ENCODE assay signal across 28 cellular contexts in the genomic region with DNA sequence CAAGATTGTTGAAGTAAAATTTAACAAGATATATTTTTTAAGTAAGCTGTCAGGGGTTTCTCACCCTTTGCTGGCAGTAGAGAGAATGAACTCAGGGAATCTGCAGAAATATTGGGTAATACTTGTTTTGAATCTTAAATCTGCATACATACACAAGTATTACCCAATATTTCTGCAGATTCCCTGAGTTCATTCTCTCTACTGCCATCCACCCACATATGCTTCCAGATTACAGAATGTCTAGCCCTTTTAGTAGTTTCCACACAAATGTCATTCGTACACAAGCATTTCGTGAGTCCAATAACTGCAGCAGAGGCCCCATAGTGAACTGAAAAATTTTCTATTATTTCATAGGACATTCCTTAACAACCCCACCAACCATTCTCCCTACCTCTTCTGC.
DNase-seq lines count a peak whose midpoint lies in the region; ATAC-seq, FAIRE-seq and TF ChIP-seq lines count a peak whose summit lies in the region.
"Had no signal": no experiment of that assay in that cellular context is flagged by ENCODE, and none has a peak within 500 bp of the region (broad histone marks: within the 10 kb centered on the region; RNA-seq: fewer than 3 reads in every experiment).

No MANE protein-coding gene starts in this region.

- H3K27me3 Mint-ChIP-seq in MCF 10A (ENCODE audit: insufficient read depth, unreplicated experiment): no peaks in the 10 kb centered on the region
- H3K27me3 Mint-ChIP-seq: CD4-positive, CD25-positive, alpha-beta regulatory T cell had no signal

- BruUV-seq in MCF 10A (replicated peaks; lab: Mats Ljungman, UMichigan) (no TSS peak), mammary epithelial cell (replicated peaks; lab: Mats Ljungman, UMichigan) (no TSS peak)

- peaks cover 7% of the 10 kb centered on the region for H3K4me1 Mint-ChIP-seq in MCF 10A (ENCODE audit: insufficient read depth, unreplicated experiment)
- H3K4me1 Mint-ChIP-seq: CD4-positive, CD25-positive, alpha-beta regulatory T cell had no signal

- peaks cover 12% of the 10 kb centered on the region for H3K9me3 Mint-ChIP-seq in MCF 10A (ENCODE audit: unreplicated experiment)

- no peak overlapping the region for H3K4me2 ChIP-seq in mammary epithelial cell (ENCODE audit: insufficient read depth, low read depth, low read length)

- H3K36me3 ChIP-seq in mammary epithelial cell (ENCODE audit: insufficient read depth, low read length): no peaks in the 10 kb centered on the region
- no peaks in the 10 kb centered on the region for H3K36me3 ChIP-seq in upper lobe of right lung
- H3K36me3 ChIP-seq in small intestine (ENCODE audit: control insufficient read depth in 2 of 2, insufficient read depth in 2 of 2, low read length in 2 of 2): no peaks in the 10 kb centered on the region

- peak; percentile 88 for ATAC-seq in omental fat pad (ENCODE audit: low FRiP score)
- ATAC-seq in upper lobe of right lung: peak; percentile 55
- ATAC-seq in HG03095 (IDR thresholded peaks at IDR 0.05; ENCODE audit: unreplicated experiment): no peak
- ATAC-seq in GM18907 (IDR thresholded peaks at IDR 0.05; ENCODE audit: unreplicated experiment): no peak

- dilution Hi-C loops in mammary epithelial cell (cut with HindIII; ENCODE audit: low sequenced_read_pairs): no loop called here

- H3K79me2 ChIP-seq in mammary epithelial cell (ENCODE audit: insufficient read depth, low read length): no peaks in the 10 kb centered on the region

- H3K27me3 ChIP-seq in mammary epithelial cell (ENCODE audit: insufficient read depth, low read length): no peaks in the 10 kb centered on the region
- H3K27me3 ChIP-seq in upper lobe of right lung: no peaks in the 10 kb centered on the region
- H3K27me3 ChIP-seq in small intestine (ENCODE audit: control insufficient read depth in 2 of 2, insufficient read depth in 2 of 2, low read length in 2 of 2): no peaks in the 10 kb centered on the region

- H3K27ac ChIP-seq in mammary epithelial cell (ENCODE audit: insufficient read depth, low read depth, low read length): no peak overlapping the region
- no peak overlapping the region for H3K27ac ChIP-seq in upper lobe of right lung
- H3K27ac ChIP-seq in small intestine (ENCODE audit: low read depth in 1 of 2, low read length in 1 of 2): no peak overlapping the region
- H3K27ac ChIP-seq: 22Rv1, SK-N-MC had no signal

- H3K4me3 ChIP-seq in mammary epithelial cell (replicated peaks in 1 of 3; ENCODE audit: insufficient read depth in 1 of 3, low read depth in 2 of 3, low read length in 3 of 3) (no peak overlapping the region), epithelial cell of esophagus (ENCODE audit: low read length) (no peak overlapping the region), upper lobe of right lung (no peak overlapping the region), small intestine (ENCODE audit: low read depth in 1 of 2, low read length in 2 of 2) (no peak overlapping the region)
- H3K4me3 ChIP-seq: SK-N-MC had no signal

- POLR2A ChIA-PET in MCF 10A (lab: Yijun Ruan, JAX): no interaction called here

- 73% methylated on average over 2 of the region's 2 CpGs for WGBS in mammary epithelial cell (ENCODE audit: low coverage, missing lambda C conversion rate)
- 86 to 98% (median 88%) methylated on average over 2 of the region's 2 CpGs for WGBS in small intestine, 3 donors

- H3K9me3 ChIP-seq in mammary epithelial cell (replicated peaks; ENCODE audit: insufficient read depth, low read length) (no peaks in the 10 kb centered on the region), upper lobe of right lung (no peaks in the 10 kb centered on the region), small intestine (ENCODE audit: control insufficient read depth, low read depth) (no peaks in the 10 kb centered on the region)

- H2AFZ ChIP-seq in mammary epithelial cell (ENCODE audit: low read depth, low read length): no peak overlapping the region

- peaks cover 7% of the 10 kb centered on the region for H3K36me3 Mint-ChIP-seq in MCF 10A (ENCODE audit: insufficient read depth, unreplicated experiment)
- H3K36me3 Mint-ChIP-seq: CD4-positive, CD25-positive, alpha-beta regulatory T cell had no signal

- TF ChIP-seq CTCF in MCF 10A (IDR thresholded peaks at IDR 0.05; ENCODE audit: unreplicated experiment) (no peak), mammary epithelial cell (conservative IDR thresholded peaks at IDR 0.05 in 1 of 2, IDR thresholded peaks at IDR 0.05 in 1 of 2; ENCODE audit: extremely low read depth in 1 of 2, insufficient read depth in 1 of 2, low read depth in 1 of 2, low read length in 2 of 2) (no peak), epithelial cell of esophagus (IDR thresholded peaks at IDR 0.05; ENCODE audit: insufficient read depth, low read depth, low read length, missing control alignments) (no peak), omental fat pad (IDR thresholded peaks at IDR 0.05) (no peak), upper lobe of right lung (IDR thresholded peaks at IDR 0.05) (no peak)

- FAIRE-seq in small intestine (lab: Jason Lieb, UNC): no peak
- FAIRE-seq: GM12892, RCC 7860 had no signal

- H3K9ac ChIP-seq in mammary epithelial cell (ENCODE audit: insufficient read depth, low read length): no peak overlapping the region

- CTCF ChIA-PET in MCF 10A (lab: Yijun Ruan, JAX): interaction anchor here (0.6 to 1.2 kb wide), 3 partner anchors 23 to 334 kb away, joined by 3 to 6 read pairs (median 3); no protein-coding TSS in a partner anchor
- CTCF ChIA-PET in mammary epithelial cell (lab: Charles Lee; ENCODE audit: low non-redundant PET): no interaction called here

- H3K27ac Mint-ChIP-seq in MCF 10A (ENCODE audit: low read depth, unreplicated experiment): no peak overlapping the region
- H3K27ac Mint-ChIP-seq: CD4-positive, CD25-positive, alpha-beta regulatory T cell had no signal

- in situ Hi-C loops in mammary epithelial cell (cut with MboI; ENCODE audit: low sequenced_read_pairs in 2 of 2): no loop called here

- intact Hi-C loops in MCF 10A (cut with micrococcal nuclease) (no loop called here), mammary epithelial cell (cut with micrococcal nuclease) (no loop called here), upper lobe of right lung (cut with DNase I) (no loop called here)

- H4K20me1 ChIP-seq in mammary epithelial cell (ENCODE audit: insufficient read depth, low read length): no peaks in the 10 kb centered on the region

- DNase-seq in MCF 10A (ENCODE audit: unreplicated experiment) (peak; percentile 51), mammary epithelial cell (no peak), epithelial cell of esophagus (ENCODE audit: low read depth) (peak; percentile 9), omental fat pad (ENCODE audit: low spot score) (no peak), upper lobe of right lung (no peak), small intestine (no peak)
- DNase-seq: ACHN; CD4-positive, CD25-positive, alpha-beta regulatory T cell; DMS153; DND-41; H7; IMR-90; KG1; MM.1S; NCI-H1092; NCI-H1417 treated with DMSO at 0.1 percent for 48 hours; NCI-H1694 treated with DMSO at 0.1 percent for 48 hours; NCI-H2081; NCI-H226; NCI-H510A; NCI-H69; SIG-M5 had no signal

- H3K4me1 ChIP-seq in mammary epithelial cell (ENCODE audit: insufficient read depth, low read length): no peaks in the 10 kb centered on the region
- H3K4me1 ChIP-seq in upper lobe of right lung: no peaks in the 10 kb centered on the region
- H3K4me1 ChIP-seq in small intestine (ENCODE audit: control insufficient read depth in 2 of 2, insufficient read depth in 1 of 2, low read depth in 1 of 2, low read length in 1 of 2): no peaks in the 10 kb centered on the region

- H3K4me3 Mint-ChIP-seq in MCF 10A (ENCODE audit: unreplicated experiment): no peak overlapping the region
- H3K4me3 Mint-ChIP-seq: CD4-positive, CD25-positive, alpha-beta regulatory T cell had no signal

Comparison
In these comparisons a context has a peak if more than half of its experiments do, and no peak if none do; other contexts are left out.
1. DNase-seq: peak in MCF 10A (single experiment) and epithelial cell of esophagus (single experiment); none in mammary epithelial cell (single experiment), omental fat pad (single experiment), upper lobe of right lung (single experiment) and small intestine (single experiment).
2. ATAC-seq: peak in omental fat pad (single experiment) and upper lobe of right lung (single experiment); none in HG03095 (single experiment) and GM18907 (single experiment).